Comparison of ENCODE assay signal across 8 cellular contexts in the genomic region with DNA sequence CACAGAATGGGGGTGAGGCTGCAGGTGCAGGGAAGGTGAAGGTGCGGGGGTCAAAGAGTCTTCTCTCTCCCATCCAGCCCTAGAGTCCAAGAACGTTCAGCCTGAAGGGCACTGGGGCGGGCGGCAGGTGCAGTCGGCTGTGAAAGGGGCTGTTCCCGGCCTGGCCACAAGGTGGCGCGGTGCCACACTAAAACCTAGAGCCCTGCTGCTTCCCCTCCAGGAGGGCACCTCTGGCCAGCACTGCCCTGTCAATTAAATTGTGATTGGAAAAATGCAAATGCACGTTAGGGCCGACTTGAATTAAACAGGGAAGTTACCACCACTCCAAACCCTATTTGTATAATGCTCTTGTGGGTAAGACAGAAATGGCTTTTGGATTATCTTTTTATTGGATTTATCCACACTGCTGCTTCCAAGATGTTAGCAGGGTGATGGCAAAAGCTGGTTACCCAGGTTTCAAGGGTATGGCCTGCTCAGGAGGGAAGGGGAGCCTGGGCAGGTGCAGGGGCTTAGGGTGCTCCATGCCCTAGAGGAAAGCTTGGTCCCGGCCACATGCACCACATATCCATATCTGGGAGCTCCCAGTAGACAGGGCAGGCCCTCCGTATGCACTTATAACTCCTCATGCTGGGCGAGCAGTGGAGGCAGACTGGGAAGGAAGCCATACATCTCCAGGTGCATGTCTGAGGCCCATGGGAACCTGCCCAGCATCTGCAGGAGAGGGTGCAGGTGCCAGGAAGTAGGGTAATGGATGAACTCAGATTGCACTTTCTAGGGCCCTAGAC.
DNase-seq lines count a peak whose midpoint lies in the region; ATAC-seq, FAIRE-seq and TF ChIP-seq lines count a peak whose summit lies in the region.

No MANE protein-coding gene starts in this region.

- CTCF ChIA-PET in HEK293 (lab: Yijun Ruan, JAX) = interaction anchor here (0.6 to 7.3 kb wide), 18 partner anchors 8 to 918 kb away, joined by 3 to 65 read pairs (median 3); no protein-coding TSS in a partner anchor

- intact Hi-C loops in left colon (cut with DNase I, micrococcal nuclease) = loop anchor here (2.0 to 5.0 kb wide), 2 partner anchors 158 to 160 kb away; no protein-coding TSS in a partner anchor

- H3K4me3 ChIP-seq in HEK293 (ENCODE audit: low read depth, low read length) = no peak overlapping the region

- POLR2A ChIA-PET in HEK293 (lab: Yijun Ruan, JAX) = no interaction called here

- no peaks in the 10 kb centered on the region for H3K9me3 ChIP-seq in HEK293 (ENCODE audit: control insufficient read depth, insufficient read depth, low read depth, low read length)

- no peaks in the 10 kb centered on the region for H3K4me1 ChIP-seq in HEK293 (ENCODE audit: control insufficient read depth, insufficient read depth, low read length)

- H3K27ac ChIP-seq in HEK293 (ENCODE audit: extremely low read depth, low read depth, low read length) = no peak overlapping the region

- TF ChIP-seq CTCF in D721Med (IDR thresholded peaks at IDR 0.05; ENCODE audit: insufficient read depth, missing control alignments) = peak; percentile 75
- TF ChIP-seq CTCF in HEK293 (tag by site-specific recombination; IDR thresholded peaks at IDR 0.05) = peak; percentile 77

- no peaks in the 10 kb centered on the region for H3K36me3 ChIP-seq in HEK293 (ENCODE audit: control insufficient read depth in 2 of 2, insufficient read depth in 1 of 2, low read length in 2 of 2)

- peak; percentile 92 for ATAC-seq in left colon
- ATAC-seq in HG02973 (IDR thresholded peaks at IDR 0.05; ENCODE audit: unreplicated experiment) = no peak

- DNase-seq in D721Med (ENCODE audit: insufficient read length, low spot score) = peak; percentile 82
- DNase-seq in NCI-H2227 (lab: John Stamatoyannopoulos, UW; ENCODE audit: unreplicated experiment) = peak; percentile 65
- peak; percentile 50 for DNase-seq in activated CD4-positive, alpha-beta T cell treated with anti-CD3 and anti-CD28 coated beads for 1 hour
- DNase-seq in central memory CD4-positive, alpha-beta T cell = peak; percentile 46
- peak; percentile 59 to 87 for DNase-seq in left colon
- peak; percentile 75 to 77 for DNase-seq in stimulated activated CD4-positive, alpha-beta T cell treated with anti-CD3 and anti-CD28 coated beads, Interleukin-2, amount 100 ng/mL, for 48 hours

- no peak for FAIRE-seq in D721Med (lab: Jason Lieb, UNC)

TF ChIP-seq in HEK293, 187 proteins besides CTCF, POLR2A, EP300 and RAD21:
- TF ChIP-seq GLIS1 (tag by site-specific recombination; IDR thresholded peaks at IDR 0.05) = peak; percentile 63
- peak; percentile 65 for TF ChIP-seq ZNF654 (tag by site-specific recombination; IDR thresholded peaks at IDR 0.05; ENCODE audit: low read depth)
- TF ChIP-seq ZNF2 (tag by site-specific recombination; IDR thresholded peaks at IDR 0.05) = peak; percentile 75; the same call in 1 of the 2 replicates
- no peak for TF ChIP-seq ZNF404 (tag by site-specific recombination; IDR thresholded peaks at IDR 0.05)
- no peak for TF ChIP-seq BCL11A (tag by site-specific recombination; IDR thresholded peaks at IDR 0.05; ENCODE audit: low read depth)
- TF ChIP-seq ZIC2 (tag by site-specific recombination; IDR thresholded peaks at IDR 0.05) = peak; percentile 54; the same call in 1 of the 2 replicates
- no peak for TF ChIP-seq ZNF585B (tag by site-specific recombination; IDR thresholded peaks at IDR 0.05)
